Comparison of ENCODE assay signal across 21 cellular contexts in genomic region chr10:55203319-55203718, GRCh38.
DNase-seq lines count a peak whose midpoint lies in the region; ATAC-seq and TF ChIP-seq lines count a peak whose summit lies in the region.
"Had no signal": no experiment of that assay in that cellular context is flagged by ENCODE, and none has a peak within 500 bp of the region (broad histone marks: within the 10 kb centered on the region; RNA-seq: fewer than 3 reads in every experiment).

No MANE protein-coding gene starts in this region.

- no peak overlapping the region for H3K14ac ChIP-seq in mesenchymal stem cell (ENCODE audit: low read length in 2 of 2)

- H3K27me3 ChIP-seq in mesenchymal stem cell (ENCODE audit: control insufficient read depth in 1 of 2, insufficient read depth in 1 of 2, low read length in 2 of 2) (no peaks in the 10 kb centered on the region), Caco-2 (replicated peaks; ENCODE audit: control insufficient read depth, insufficient read depth, low read length) (no peaks in the 10 kb centered on the region)
- H3K27me3 ChIP-seq: heart left ventricle, tibial nerve had no signal

- no peak overlapping the region for H3K4me2 ChIP-seq in mesenchymal stem cell (ENCODE audit: low read length, poor library complexity, severe bottlenecking)

- ATAC-seq in GM18868 (IDR thresholded peaks at IDR 0.05; ENCODE audit: unreplicated experiment) (peak; percentile 87), HG03196 (IDR thresholded peaks at IDR 0.05; ENCODE audit: unreplicated experiment) (peak; percentile 58)
- ATAC-seq: esophagus mucosa; heart left ventricle; stimulated activated memory B cell treated with anti-CD40 and anti-IgM and Interleukin-4, amounts not matched to agents 10 μg/mL and 1 μg/mL and 100 μg/mL, for 72 hours had no signal

- H2BK15ac ChIP-seq in mesenchymal stem cell (ENCODE audit: low read depth, poor library complexity, severe bottlenecking): no peak overlapping the region

- H4K91ac ChIP-seq in mesenchymal stem cell (ENCODE audit: low read length): no peak overlapping the region

- POLR2A ChIA-PET in Caco-2 (lab: Charles Lee): no interaction called here

- no peak overlapping the region for H2AK5ac ChIP-seq in mesenchymal stem cell (ENCODE audit: low read length, severe bottlenecking)

- no CpG with 5 or more reads among the region's 3 CpGs for WGBS in mesenchymal stem cell

- H3K27ac Mint-ChIP-seq in glutamatergic neuron (ENCODE audit: unreplicated experiment) (no peak overlapping the region), Caco-2 (ENCODE audit: unreplicated experiment) (no peak overlapping the region)
- H3K27ac Mint-ChIP-seq: activated naive CD8-positive, alpha-beta T cell treated with anti-CD3 and anti-CD28 coated beads for 36 hours; activated T-cell treated with anti-CD3 and anti-CD28 coated beads, Interleukin-2, amount 50 U/mL, for 24 hours; B cell; nephron; stimulated activated memory B cell treated with anti-CD40 and anti-IgM and Interleukin-4, amounts not matched to agents 10 μg/mL and 1 μg/mL and 100 μg/mL, for 72 hours had no signal

- H3K4me3 ChIP-seq in mesenchymal stem cell (ENCODE audit: insufficient read depth in 1 of 2, low read depth in 1 of 2, low read length in 2 of 2): no peak overlapping the region
- H3K4me3 ChIP-seq in Caco-2 (ENCODE audit: low read depth, low read length): no peak overlapping the region
- H3K4me3 ChIP-seq: dorsolateral prefrontal cortex, heart left ventricle, tibial nerve had no signal

- CTCF ChIA-PET in Caco-2 (lab: Charles Lee): no interaction called here

- H3K27me3 Mint-ChIP-seq in glutamatergic neuron (ENCODE audit: unreplicated experiment): peaks cover 2% of the 10 kb centered on the region
- H3K27me3 Mint-ChIP-seq in Caco-2 (ENCODE audit: insufficient read depth, unreplicated experiment): peaks cover 3% of the 10 kb centered on the region
- H3K27me3 Mint-ChIP-seq: activated naive CD8-positive, alpha-beta T cell treated with anti-CD3 and anti-CD28 coated beads for 36 hours; activated T-cell treated with anti-CD3 and anti-CD28 coated beads, Interleukin-2, amount 50 U/mL, for 24 hours; B cell; stimulated activated memory B cell treated with anti-CD40 and anti-IgM and Interleukin-4, amounts not matched to agents 10 μg/mL and 1 μg/mL and 100 μg/mL, for 72 hours had no signal

- intact Hi-C loops in Caco-2 (cut with micrococcal nuclease; ENCODE audit: unreplicated experiment): no loop called here

- no peak overlapping the region for H3K23ac ChIP-seq in mesenchymal stem cell (ENCODE audit: low read length in 2 of 2)

- no peak overlapping the region for H2AFZ ChIP-seq in mesenchymal stem cell (ENCODE audit: low read depth, low read length)

- no TSS peak for BruUV-seq in Caco-2 (replicated peaks; lab: Mats Ljungman, UMichigan)

- no peak overlapping the region for H3K18ac ChIP-seq in mesenchymal stem cell (ENCODE audit: low read depth in 1 of 2, low read length in 2 of 2)

- H3K4ac ChIP-seq in mesenchymal stem cell (ENCODE audit: low read depth in 1 of 2, low read length in 2 of 2): no peak overlapping the region

- H2BK120ac ChIP-seq in mesenchymal stem cell (ENCODE audit: low read depth, low read length): no peak overlapping the region

- H3K9ac ChIP-seq in mesenchymal stem cell (ENCODE audit: low read length): no peak overlapping the region

- H3K36me3 Mint-ChIP-seq in glutamatergic neuron (ENCODE audit: unreplicated experiment) (no peaks in the 10 kb centered on the region), Caco-2 (ENCODE audit: insufficient read depth, unreplicated experiment) (no peaks in the 10 kb centered on the region)
- H3K36me3 Mint-ChIP-seq: activated naive CD8-positive, alpha-beta T cell treated with anti-CD3 and anti-CD28 coated beads for 36 hours; stimulated activated memory B cell treated with anti-CD40 and anti-IgM and Interleukin-4, amounts not matched to agents 10 μg/mL and 1 μg/mL and 100 μg/mL, for 72 hours had no signal

- no peak overlapping the region for H2BK5ac ChIP-seq in mesenchymal stem cell (ENCODE audit: low read depth, low read length, poor library complexity, severe bottlenecking)

- no peak overlapping the region for H2BK12ac ChIP-seq in mesenchymal stem cell (ENCODE audit: low read length in 2 of 2)

- H3K4me1 Mint-ChIP-seq in glutamatergic neuron (ENCODE audit: low read depth, unreplicated experiment) (peaks cover 3% of the 10 kb centered on the region), Caco-2 (ENCODE audit: low read depth, unreplicated experiment) (no peaks in the 10 kb centered on the region)
- H3K4me1 Mint-ChIP-seq: activated naive CD8-positive, alpha-beta T cell treated with anti-CD3 and anti-CD28 coated beads for 36 hours; B cell; nephron; stimulated activated memory B cell treated with anti-CD40 and anti-IgM and Interleukin-4, amounts not matched to agents 10 μg/mL and 1 μg/mL and 100 μg/mL, for 72 hours had no signal

- H3K9me3 Mint-ChIP-seq in glutamatergic neuron (ENCODE audit: unreplicated experiment) (no peaks in the 10 kb centered on the region), Caco-2 (ENCODE audit: unreplicated experiment) (peaks cover 18% of the 10 kb centered on the region)
- H3K9me3 Mint-ChIP-seq: stimulated activated memory B cell treated with anti-CD40 and anti-IgM and Interleukin-4, amounts not matched to agents 10 μg/mL and 1 μg/mL and 100 μg/mL, for 72 hours had no signal

- H3K36me3 ChIP-seq in mesenchymal stem cell (ENCODE audit: control insufficient read depth in 1 of 2, insufficient read depth in 2 of 2, low read depth in 1 of 2, low read length in 2 of 2): no peaks in the 10 kb centered on the region
- no peaks in the 10 kb centered on the region for H3K36me3 ChIP-seq in Caco-2 (ENCODE audit: control insufficient read depth, insufficient read depth, low read length)
- H3K36me3 ChIP-seq: heart left ventricle, tibial nerve had no signal

- DNase-seq in OCI-M1 (lab: John Stamatoyannopoulos, UW) (peak; percentile 24), mesenchymal stem cell (peak; percentile 30), NCI-H2171 treated with DMSO at 0.1 percent for 48 hours (lab: John Stamatoyannopoulos, UW) (no peak), RPMI8226 (no peak), glutamatergic neuron (no peak), Caco-2 (no peak)
- DNase-seq: activated CD4-positive, alpha-beta T cell treated with anti-CD3 and anti-CD28 coated beads, Interleukin-2, amount 50 U/mL, for 4 hours; activated naive CD8-positive, alpha-beta T cell treated with anti-CD3 and anti-CD28 coated beads for 36 hours; activated T-cell treated with anti-CD3 and anti-CD28 coated beads, Interleukin-2, amount 50 U/mL, for 24 hours; dorsolateral prefrontal cortex; heart left ventricle; KBM-7; NCI-H1092 treated with DMSO at 0.1 percent for 48 hours had no signal

- peak overlapping the region; percentile 36 for H3K27ac ChIP-seq in mesenchymal stem cell (ENCODE audit: low read length, poor library complexity, severe bottlenecking)
- H3K27ac ChIP-seq: dorsolateral prefrontal cortex, heart left ventricle, RWPE1, tibial nerve had no signal

- H3K9me3 ChIP-seq in mesenchymal stem cell (ENCODE audit: control insufficient read depth, low read length): no peaks in the 10 kb centered on the region
- H3K9me3 ChIP-seq in Caco-2: no peaks in the 10 kb centered on the region
- H3K9me3 ChIP-seq: heart left ventricle, tibial nerve had no signal

- TF ChIP-seq CTCF in glutamatergic neuron (IDR thresholded peaks at IDR 0.05; ENCODE audit: partially characterized antibody, unreplicated experiment): no peak
- no peak for TF ChIP-seq CTCF in Caco-2 (IDR thresholded peaks at IDR 0.05; ENCODE audit: insufficient read depth in 1 of 2, low read depth in 1 of 2, low read length in 1 of 2, severe bottlenecking in 1 of 2, unreplicated experiment in 1 of 2)

- H3K79me1 ChIP-seq in mesenchymal stem cell (replicated peaks; ENCODE audit: low read length, poor library complexity, severe bottlenecking): no peaks in the 10 kb centered on the region

- H3K4me3 Mint-ChIP-seq in glutamatergic neuron (ENCODE audit: unreplicated experiment) (no peak overlapping the region), Caco-2 (ENCODE audit: unreplicated experiment) (no peak overlapping the region)
- H3K4me3 Mint-ChIP-seq: activated naive CD8-positive, alpha-beta T cell treated with anti-CD3 and anti-CD28 coated beads for 36 hours; activated T-cell treated with anti-CD3 and anti-CD28 coated beads, Interleukin-2, amount 50 U/mL, for 24 hours; B cell; nephron; stimulated activated memory B cell treated with anti-CD40 and anti-IgM and Interleukin-4, amounts not matched to agents 10 μg/mL and 1 μg/mL and 100 μg/mL, for 72 hours had no signal

- no peak overlapping the region for H4K8ac ChIP-seq in mesenchymal stem cell (ENCODE audit: low read length)

- H3K4me1 ChIP-seq in mesenchymal stem cell (ENCODE audit: control insufficient read depth, insufficient read depth, low read depth, low read length): no peaks in the 10 kb centered on the region
- H3K4me1 ChIP-seq in Caco-2: no peaks in the 10 kb centered on the region
- H3K4me1 ChIP-seq: heart left ventricle, tibial nerve had no signal

Comparison
In these comparisons a context has a peak if more than half of its experiments do, and no peak if none do; other contexts are left out.
1. DNase-seq: peak in OCI-M1 (single experiment) and mesenchymal stem cell (single experiment); none in NCI-H2171 treated with DMSO at 0.1 percent for 48 hours (single experiment), RPMI8226 (single experiment), glutamatergic neuron (single experiment) and Caco-2 (0 of 2).